Comparison of ENCODE assay signal across 9 cellular contexts in genomic region chr21:32610940-32611339, GRCh38. TPM values are rescaled to one million over a fixed set of nuclear protein-coding genes. Genes with fewer than 3 reads are reported as not detected.
DNase-seq lines count a peak whose midpoint lies in the region; ATAC-seq and TF ChIP-seq lines count a peak whose summit lies in the region.
"Not testable (repeated sequence)": the region's sequence is repeated elsewhere in the genome, so short reads cannot be mapped to it uniquely, and the experiment has no call there.
"Had no signal": no experiment of that assay in that cellular context is flagged by ENCODE, and none has a peak within 500 bp of the region (broad histone marks: within the 10 kb centered on the region; RNA-seq: fewer than 3 reads in every experiment).

No MANE protein-coding gene starts in this region.

- not testable (repeated sequence) for H3K4me3 ChIP-seq in CD4-positive, CD25-positive, alpha-beta regulatory T cell (ENCODE audit: low read depth, low read length)
- peak overlapping the region; percentile 97 for H3K4me3 ChIP-seq in HUES64 (ENCODE audit: low read length)
- H3K4me3 ChIP-seq in SK-N-SH (ENCODE audit: low read depth in 2 of 2, low read length in 1 of 2): peak overlapping the region; percentile 53 to 90; a peak in 3 of 4 replicates
- H3K4me3 ChIP-seq in left ventricle myocardium inferior: peak overlapping the region; percentile 76
- peak overlapping the region; percentile 55 for H3K4me3 ChIP-seq in neural cell (ENCODE audit: low read length)
- peak overlapping the region; percentile 89 for H3K4me3 ChIP-seq in suprapubic skin

- not testable (repeated sequence) for H4K20me1 ChIP-seq in SK-N-SH (ENCODE audit: insufficient read depth); neural cell (ENCODE audit: insufficient read depth)

- H3K9me3 ChIP-seq in CD4-positive, CD25-positive, alpha-beta regulatory T cell (ENCODE audit: control insufficient read depth in 2 of 2, low read length in 2 of 2); HUES64 (ENCODE audit: insufficient read depth, low read depth, low read length); SK-N-SH; left ventricle myocardium inferior (replicated peaks); neural cell (ENCODE audit: low read length); suprapubic skin: not testable (repeated sequence)

- not testable (repeated sequence) for H3K9me3 Mint-ChIP-seq in CD4-positive, CD25-positive, alpha-beta regulatory T cell; activated naive CD4-positive, alpha-beta T cell treated with anti-CD3 and anti-CD28 coated beads for 36 hours; dendritic cell treated with granulocyte-macrophage colony-stimulating factor and Interleukin-4, amounts not matched to agents 40 ng/mL and 50 ng/mL, for 4 days

- ATAC-seq in CD4-positive, CD25-positive, alpha-beta regulatory T cell (ENCODE audit: low read depth in 2 of 2): not testable (repeated sequence)

- not testable (repeated sequence) for DNase-seq in CD4-positive, CD25-positive, alpha-beta regulatory T cell; SK-N-SH; activated naive CD4-positive, alpha-beta T cell treated with anti-CD3 and anti-CD28 coated beads for 36 hours; left ventricle myocardium inferior; suprapubic skin (ENCODE audit: low spot score in 2 of 2)

- H3K9me2 ChIP-seq in SK-N-SH; neural cell (ENCODE audit: insufficient read depth, low read length): not testable (repeated sequence)

- peaks cover 20% of the 10 kb centered on the region for H3K36me3 Mint-ChIP-seq in CD4-positive, CD25-positive, alpha-beta regulatory T cell
- H3K36me3 Mint-ChIP-seq in activated naive CD4-positive, alpha-beta T cell treated with anti-CD3 and anti-CD28 coated beads for 36 hours (ENCODE audit: low read depth): peaks cover 14% of the 10 kb centered on the region
- peaks cover 50% of the 10 kb centered on the region for H3K36me3 Mint-ChIP-seq in dendritic cell treated with granulocyte-macrophage colony-stimulating factor and Interleukin-4, amounts not matched to agents 40 ng/mL and 50 ng/mL, for 4 days (ENCODE audit: low read depth)

- H3K4me3 Mint-ChIP-seq in CD4-positive, CD25-positive, alpha-beta regulatory T cell: peak overlapping the region in 3 of 4 donors; percentile 33 to 100 (median 46)
- H3K4me3 Mint-ChIP-seq in activated naive CD4-positive, alpha-beta T cell treated with anti-CD3 and anti-CD28 coated beads for 36 hours: peak overlapping the region; percentile 62
- H3K4me3 Mint-ChIP-seq in dendritic cell treated with granulocyte-macrophage colony-stimulating factor and Interleukin-4, amounts not matched to agents 40 ng/mL and 50 ng/mL, for 4 days: peak overlapping the region; percentile 23

- CTCF ChIA-PET in SK-N-SH (lab: Yijun Ruan, JAX): interaction anchor here (1.2 to 3.8 kb wide), 3 partner anchors 11 to 207 kb away, joined by 3 to 28 read pairs (median 12); partner anchors contain the start of gene SYNJ1
- CTCF ChIA-PET in activated naive CD4-positive, alpha-beta T cell treated with anti-CD3 and anti-CD28 coated beads for 36 hours (lab: Charles Lee): interaction anchor here (2.5 kb wide), 1 partner anchor 10 kb away, joined by 17 read pairs; no protein-coding TSS in a partner anchor

- H3K27ac ChIP-seq in CD4-positive, CD25-positive, alpha-beta regulatory T cell (ENCODE audit: insufficient read depth, low read length, poor library complexity, severe bottlenecking); HUES64 (ENCODE audit: low read depth, low read length); neural cell (ENCODE audit: low read length); suprapubic skin: not testable (repeated sequence)
- peak overlapping the region in 1 of 2 experiments; percentile 28; a peak in 1 of 4 replicates for H3K27ac ChIP-seq in SK-N-SH (ENCODE audit: low read depth in 2 of 2, low read length in 1 of 2)
- peak overlapping the region; percentile 97 for H3K27ac ChIP-seq in left ventricle myocardium inferior (replicated peaks)

- H3K27me3 ChIP-seq in CD4-positive, CD25-positive, alpha-beta regulatory T cell (ENCODE audit: control insufficient read depth, insufficient read depth, low read length); HUES64 (ENCODE audit: insufficient read depth, low read length); SK-N-SH (ENCODE audit: insufficient read depth); left ventricle myocardium inferior (ENCODE audit: low read depth); neural cell (ENCODE audit: insufficient read depth, low read depth, low read length); suprapubic skin: not testable (repeated sequence)

- H3K27ac Mint-ChIP-seq in CD4-positive, CD25-positive, alpha-beta regulatory T cell; activated naive CD4-positive, alpha-beta T cell treated with anti-CD3 and anti-CD28 coated beads for 36 hours; dendritic cell treated with granulocyte-macrophage colony-stimulating factor and Interleukin-4, amounts not matched to agents 40 ng/mL and 50 ng/mL, for 4 days: not testable (repeated sequence)

- peaks cover 10 to 35% (median 22%) of the 10 kb centered on the region in 4 donors for H3K4me1 Mint-ChIP-seq in CD4-positive, CD25-positive, alpha-beta regulatory T cell
- peaks cover 13% of the 10 kb centered on the region for H3K4me1 Mint-ChIP-seq in activated naive CD4-positive, alpha-beta T cell treated with anti-CD3 and anti-CD28 coated beads for 36 hours (ENCODE audit: low read depth)
- not testable (repeated sequence) for H3K4me1 Mint-ChIP-seq in dendritic cell treated with granulocyte-macrophage colony-stimulating factor and Interleukin-4, amounts not matched to agents 40 ng/mL and 50 ng/mL, for 4 days (ENCODE audit: low read depth)

- H3K4me1 ChIP-seq in CD4-positive, CD25-positive, alpha-beta regulatory T cell (ENCODE audit: control insufficient read depth, insufficient read depth, low read length, poor library complexity, severe bottlenecking): peaks cover 29% of the 10 kb centered on the region
- H3K4me1 ChIP-seq in HUES64 (ENCODE audit: insufficient read depth, low read length) (peaks cover 13% of the 10 kb centered on the region), left ventricle myocardium inferior (peaks cover 41% of the 10 kb centered on the region), suprapubic skin (peaks cover 19% of the 10 kb centered on the region)
- H3K4me1 ChIP-seq in SK-N-SH (ENCODE audit: control insufficient read depth in 1 of 2, insufficient read depth in 2 of 2, low read depth in 1 of 2, low read length in 1 of 2): not testable (repeated sequence)

- not testable (repeated sequence) for TF ChIP-seq RAD21 in SK-N-SH (IDR thresholded peaks at IDR 0.05; ENCODE audit: low read length); neural cell (conservative IDR thresholded peaks at IDR 0.05)

- peaks cover 25% of the 10 kb centered on the region for H3F3A ChIP-seq in SK-N-SH (replicated peaks; ENCODE audit: insufficient read depth)
- H3F3A ChIP-seq in neural cell (ENCODE audit: insufficient read depth, low read length, poor library complexity, severe bottlenecking): not testable (repeated sequence)

- H2AFZ ChIP-seq in SK-N-SH (ENCODE audit: low read depth); neural cell (ENCODE audit: low read depth, low read length): not testable (repeated sequence)

- H3K79me2 ChIP-seq in SK-N-SH (ENCODE audit: insufficient read depth): peaks cover 31% of the 10 kb centered on the region
- not testable (repeated sequence) for H3K79me2 ChIP-seq in neural cell (replicated peaks; ENCODE audit: insufficient read depth, low read length)

- POLR2A ChIA-PET in SK-N-SH (lab: Yijun Ruan, JAX): not testable (repeated sequence)

- WGBS in HUES64: 83% methylated on average over 17 of the region's 17 CpGs
- WGBS in SK-N-SH (ENCODE audit: low lambda C conversion rate): 50% methylated on average over 17 of the region's 17 CpGs
- 86% methylated on average over 17 of the region's 17 CpGs for WGBS in suprapubic skin

- not testable (repeated sequence) for TF ChIP-seq POLR2A in suprapubic skin (IDR thresholded peaks at IDR 0.05)

- H3K9ac ChIP-seq in HUES64 (ENCODE audit: low read depth, low read length); neural cell (ENCODE audit: low read length): not testable (repeated sequence)
- peak overlapping the region; percentile 97; the same call in 1 of the 2 replicates for H3K9ac ChIP-seq in SK-N-SH

- H3K4me2 ChIP-seq in SK-N-SH: peak overlapping the region; percentile 97
- peak overlapping the region; percentile 5 for H3K4me2 ChIP-seq in neural cell (ENCODE audit: low read length)

- H3K36me3 ChIP-seq in CD4-positive, CD25-positive, alpha-beta regulatory T cell (ENCODE audit: control insufficient read depth, insufficient read depth, low read length): peaks cover 29% of the 10 kb centered on the region
- H3K36me3 ChIP-seq in HUES64 (ENCODE audit: insufficient read depth, low read length) (peaks cover 42% of the 10 kb centered on the region), SK-N-SH (replicated peaks in 1 of 2; ENCODE audit: control insufficient read depth in 1 of 2, insufficient read depth in 2 of 2, low read length in 1 of 2) (peaks cover 24 to 28% of the 10 kb centered on the region in 2 experiments), left ventricle myocardium inferior (peaks cover 43% of the 10 kb centered on the region), suprapubic skin (peaks cover 35% of the 10 kb centered on the region)
- not testable (repeated sequence) for H3K36me3 ChIP-seq in neural cell (ENCODE audit: insufficient read depth, low read length)

- not testable (repeated sequence) for TF ChIP-seq CTCF in SK-N-SH (IDR thresholded peaks at IDR 0.05); left ventricle myocardium inferior (IDR thresholded peaks at IDR 0.05; ENCODE audit: borderline replicate concordance); neural cell (IDR thresholded peaks at IDR 0.05; ENCODE audit: poor library complexity, severe bottlenecking); suprapubic skin (IDR thresholded peaks at IDR 0.05)

- intact Hi-C loops in activated naive CD4-positive, alpha-beta T cell treated with anti-CD3 and anti-CD28 coated beads for 36 hours (cut with micrococcal nuclease); dendritic cell treated with granulocyte-macrophage colony-stimulating factor and Interleukin-4, amounts not matched to agents 40 ng/mL and 50 ng/mL, for 4 days (cut with micrococcal nuclease); left ventricle myocardium inferior (cut with micrococcal nuclease): not testable (repeated sequence)

- H3K27me3 Mint-ChIP-seq in CD4-positive, CD25-positive, alpha-beta regulatory T cell; activated naive CD4-positive, alpha-beta T cell treated with anti-CD3 and anti-CD28 coated beads for 36 hours (ENCODE audit: low read depth); dendritic cell treated with granulocyte-macrophage colony-stimulating factor and Interleukin-4, amounts not matched to agents 40 ng/mL and 50 ng/mL, for 4 days: not testable (repeated sequence)

- not testable (repeated sequence) for TF ChIP-seq EP300 in SK-N-SH (IDR thresholded peaks at IDR 0.05; ENCODE audit: borderline replicate concordance in 1 of 2, low read depth in 1 of 2, low read length in 1 of 2); neural cell (conservative IDR thresholded peaks at IDR 0.05; ENCODE audit: poor library complexity, severe bottlenecking); suprapubic skin (IDR thresholded peaks at IDR 0.05)

RNA-seq across cellular contexts. Expression of gene CFAP298, which starts 1.2 kb away (rescaled TPM):
- total RNA-seq in CD4-positive, CD25-positive, alpha-beta regulatory T cell: 21.8 TPM
- 10 to 100 TPM; 49.1 to 62.1 (median 57.4) TPM for polyA plus RNA-seq in CD4-positive, CD25-positive, alpha-beta regulatory T cell
- 79.7 TPM for polyA plus RNA-seq in HUES64 (2013, experiment 1 of 2)
- polyA plus RNA-seq in HUES64 (2013, experiment 2 of 2): 72.6 TPM
- polyA plus RNA-seq in SK-N-SH (2012; rRNA removed): 57.8 and 59.1 TPM in 2 replicates
- polyA plus RNA-seq in SK-N-SH (2012; cell fraction: cytosol; rRNA removed): 55.8 and 67.5 TPM in 2 replicates
- 60.0 and 73.2 TPM in 2 replicates for polyA plus RNA-seq in SK-N-SH (2012; cell fraction: nucleus; rRNA removed)
- 10 to 100 TPM; 33.3 to 35.6 TPM for total RNA-seq in activated naive CD4-positive, alpha-beta T cell treated with anti-CD3 and anti-CD28 coated beads for 36 hours
- 20.2 TPM for total RNA-seq in left ventricle myocardium inferior
- 101 and 105 TPM in 2 replicates for polyA plus RNA-seq in neural cell
- 27.5 and 30.8 TPM in 2 replicates for polyA minus RNA-seq in neural cell
- total RNA-seq in suprapubic skin: 10 to 100 TPM; 26.0 to 37.1 (median 31.5) TPM

RNA-seq across cellular contexts. Expression of gene TCP10L, which starts 25.6 kb away (rescaled TPM):
- 0.37 TPM for total RNA-seq in CD4-positive, CD25-positive, alpha-beta regulatory T cell
- 1 to 10 TPM in 1 of 4 donors, under 1 TPM in 3; 0.27 to 1.1 (median 0.46) TPM for polyA plus RNA-seq in CD4-positive, CD25-positive, alpha-beta regulatory T cell
- 0.40 TPM for polyA plus RNA-seq in HUES64 (2013, experiment 1 of 2)
- polyA plus RNA-seq in HUES64 (2013, experiment 2 of 2): 0.82 TPM
- polyA plus RNA-seq in SK-N-SH (2012; rRNA removed): 0.08 and 0.33 TPM in 2 replicates
- polyA plus RNA-seq in SK-N-SH (2012; cell fraction: cytosol; rRNA removed): 0.08 and 0.18 TPM in 2 replicates
- 0.23 and 0.46 TPM in 2 replicates for polyA plus RNA-seq in SK-N-SH (2012; cell fraction: nucleus; rRNA removed)
- total RNA-seq in activated naive CD4-positive, alpha-beta T cell treated with anti-CD3 and anti-CD28 coated beads for 36 hours: under 1 TPM; 0.30 to 0.50 TPM
- total RNA-seq in left ventricle myocardium inferior: 3.0 TPM
- 1.7 and 2.1 TPM in 2 replicates for polyA plus RNA-seq in neural cell
- polyA minus RNA-seq in neural cell: 0.93 and 1.7 TPM in 2 replicates
- 1 to 10 TPM in 1 of 4 donors, not detected in 3; 2.2 TPM for total RNA-seq in suprapubic skin
- total RNA-seq: SJSA1 had no signal
